In genomic region chr11:21505070-21505469, GRCh38 we compare ENCODE assay signal across 35 cellular contexts.
"Had no signal": no experiment of that assay in that cellular context is flagged by ENCODE, and none has a peak within 500 bp of the region (broad histone marks: within the 10 kb centered on the region; RNA-seq: fewer than 3 reads in every experiment).

No MANE protein-coding gene starts in this region.

- H3K9ac ChIP-seq: KMS-11 had no signal

- H3K36me3 ChIP-seq: MG63 had no signal

- H3K9me3 ChIP-seq: MG63 had no signal

- H3K27ac ChIP-seq: KMS-11 had no signal

- DNase-seq: Karpas-422, Kasumi-1, KBM-7, KG1, MG63, MM.1S, MV-4-11, NCI-H1048, NCI-H1092, NCI-H1092 treated with DMSO at 0.1 percent for 48 hours, NCI-H1105, NCI-H1105 treated with DMSO at 0.1 percent for 48 hours, NCI-H1417, NCI-H1417 treated with DMSO at 0.1 percent for 48 hours, NCI-H1436, NCI-H1436 treated with DMSO at 0.1 percent for 48 hours, NCI-H146, NCI-H1694, NCI-H1694 treated with DMSO at 0.1 percent for 48 hours, NCI-H187, NCI-H187 treated with DMSO at 0.1 percent for 48 hours, NCI-H1930, NCI-H2029, NCI-H2029 treated with DMSO at 0.1 percent for 48 hours, NCI-H2081, NCI-H2081 treated with DMSO at 0.1 percent for 48 hours, NCI-H2107, NCI-H2171, NCI-H2171 treated with DMSO at 0.1 percent for 48 hours, NCI-H2227 treated with DMSO at 0.1 percent for 48 hours, NCI-H226, NCI-H345, NCI-H446, NCI-H446 treated with DMSO at 0.1 percent for 48 hours had no signal

- H3K27me3 ChIP-seq: MG63 had no signal

- H3K4me2 ChIP-seq: KMS-11 had no signal

- H3K4me3 ChIP-seq: MG63 had no signal
